ENCODE assay signal across 15 cellular contexts in genomic region chr6:148406579-148407371, GRCh38.
DNase-seq lines count a peak whose midpoint lies in the region; ATAC-seq and TF ChIP-seq lines count a peak whose summit lies in the region.
"Had no signal": no experiment of that assay in that cellular context is flagged by ENCODE, and none has a peak within 500 bp of the region (broad histone marks: within the 10 kb centered on the region; RNA-seq: fewer than 3 reads in every experiment).

No MANE protein-coding gene starts in this region.

- ATAC-seq in Right ventricle myocardium superior (ENCODE audit: poor library complexity): peak; percentile 25
- peak; percentile 5 for ATAC-seq in sciatic nerve
- ATAC-seq: activated naive CD8-positive, alpha-beta T cell treated with anti-CD3 and anti-CD28 coated beads, Interleukin-2, amount 50 U/mL, for 24 hours; activated T-cell treated with anti-CD3 and anti-CD28 coated beads, Interleukin-2, amount 50 U/mL, for 4 hours had no signal

- TF ChIP-seq CTCF in esophagus squamous epithelium (IDR thresholded peaks at IDR 0.05) (no peak), uterus (IDR thresholded peaks at IDR 0.05) (no peak)

- no peak overlapping the region for H3K4me3 ChIP-seq in esophagus squamous epithelium
- H3K4me3 ChIP-seq in uterus: no peak overlapping the region

- 48 to 56% methylated on average over 6 of the region's 6 CpGs for WGBS in esophagus squamous epithelium, 2 donors

- H3K27ac ChIP-seq in esophagus squamous epithelium (peak overlapping the region; percentile 78 to 89 (median 84)), uterus (peak overlapping the region; percentile 67 to 83)

- TF ChIP-seq POLR2A in esophagus squamous epithelium (IDR thresholded peaks at IDR 0.05) (no peak), uterus (IDR thresholded peaks at IDR 0.05) (peak in 1 of 2 donors; percentile 3)

- no peak for DNase-seq in Right ventricle myocardium superior
- DNase-seq in cardiac septum (ENCODE audit: low spot score): no peak
- no peak for DNase-seq in esophagus squamous epithelium (lab: John Stamatoyannopoulos, UW)
- no peak for DNase-seq in sciatic nerve (ENCODE audit: low spot score)
- DNase-seq in uterus: no peak
- DNase-seq in pons (ENCODE audit: low spot score): no peak
- DNase-seq in COR-L47 (lab: John Stamatoyannopoulos, UW): no peak
- no peak for DNase-seq in CD1c-positive myeloid dendritic cell (ENCODE audit: extremely low spot score)
- DNase-seq: activated CD4-positive, alpha-beta T cell treated with anti-CD3 and anti-CD28 coated beads, Interleukin-2, amount 50 U/mL, for 1 hour; activated naive CD8-positive, alpha-beta T cell treated with anti-CD3 and anti-CD28 coated beads, Interleukin-2, amount 50 U/mL, for 24 hours; activated T-cell treated with anti-CD3 and anti-CD28 coated beads, Interleukin-2, amount 50 U/mL, for 4 hours; CD4-positive, alpha-beta memory T cell; NCI-H82; SHP77; stimulated activated naive CD4-positive, alpha-beta T cell treated with Interleukin-2 at 50 U/mL for 16 hours had no signal

- peaks cover 14 to 85% (median 38%) of the 10 kb centered on the region in 3 donors for H3K4me1 ChIP-seq in esophagus squamous epithelium
- no peaks in the 10 kb centered on the region for H3K4me1 ChIP-seq in uterus

- H3K36me3 ChIP-seq in esophagus squamous epithelium: peaks cover 0 to 5% (median 0%) of the 10 kb centered on the region in 3 donors
- H3K36me3 ChIP-seq in uterus: no peaks in the 10 kb centered on the region

- H3K27me3 ChIP-seq in esophagus squamous epithelium (no peaks in the 10 kb centered on the region), uterus (no peaks in the 10 kb centered on the region)

- no peaks in the 10 kb centered on the region for H3K9me3 ChIP-seq in esophagus squamous epithelium
- no peaks in the 10 kb centered on the region for H3K9me3 ChIP-seq in uterus

- intact Hi-C loops in Right ventricle myocardium superior (cut with DNase I): no loop called here
- intact Hi-C loops in cardiac septum (cut with DNase I): no loop called here
- intact Hi-C loops in esophagus squamous epithelium (cut with DNase I): no loop called here
- intact Hi-C loops in sciatic nerve (cut with DNase I): no loop called here
- intact Hi-C loops in uterus (cut with DNase I; ENCODE audit: low total_unique reads): no loop called here
